ENCODE assay signal across 13 cellular contexts in the genomic region with DNA sequence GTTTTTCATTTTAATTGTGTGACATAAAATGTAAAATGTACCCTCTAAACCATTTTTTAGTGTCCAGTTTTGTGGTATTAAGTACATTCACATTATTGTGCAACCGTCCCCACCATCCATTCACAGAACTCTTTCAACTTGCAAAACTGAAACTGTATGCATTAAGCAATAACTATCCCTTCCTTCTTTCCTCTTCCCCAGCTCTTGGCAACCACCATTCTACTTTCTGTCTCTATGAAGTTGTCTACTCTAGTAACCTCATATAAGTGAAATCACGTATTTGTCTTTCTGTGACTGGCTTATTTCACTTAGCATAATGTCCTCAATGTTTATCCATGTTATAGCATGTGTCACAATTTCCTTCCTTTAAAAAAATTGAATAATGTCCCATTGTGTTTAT.
DNase-seq lines count a peak whose midpoint lies in the region; ATAC-seq and TF ChIP-seq lines count a peak whose summit lies in the region.
"Had no signal": no experiment of that assay in that cellular context is flagged by ENCODE, and none has a peak within 500 bp of the region (broad histone marks: within the 10 kb centered on the region; RNA-seq: fewer than 3 reads in every experiment).

No MANE protein-coding gene starts in this region.

- H3K9ac ChIP-seq in subcutaneous abdominal adipose tissue (ENCODE audit: low read length in 5 of 5), result no peak overlapping the region

- no peak overlapping the region for H3K4me3 ChIP-seq in subcutaneous abdominal adipose tissue (ENCODE audit: low read depth in 1 of 5, low read length in 5 of 5)
- H3K4me3 ChIP-seq: sigmoid colon had no signal

- H3K4me3 Mint-ChIP-seq in activated naive CD8-positive, alpha-beta T cell treated with anti-CD3 and anti-CD28 coated beads, Interleukin-2, amount 50 U/mL, for 24 hours, result no peak overlapping the region
- H3K4me3 Mint-ChIP-seq in activated naive CD8-positive, alpha-beta T cell treated with anti-CD3 and anti-CD28 coated beads for 36 hours, result no peak overlapping the region
- peak overlapping the region; percentile 2 for H3K4me3 Mint-ChIP-seq in T-helper 1 cell treated with Interleukin-12 subunit alpha and Interleukin-12 subunit beta and Interleukin-4 antibody, amounts not matched to agents 30 μg/mL and 1 μg/mL, for 36 hours
- H3K4me3 Mint-ChIP-seq: type B pancreatic cell had no signal

- H3K27ac Mint-ChIP-seq in activated naive CD8-positive, alpha-beta T cell treated with anti-CD3 and anti-CD28 coated beads, Interleukin-2, amount 50 U/mL, for 24 hours, result peak overlapping the region; percentile 6
- H3K27ac Mint-ChIP-seq in activated naive CD8-positive, alpha-beta T cell treated with anti-CD3 and anti-CD28 coated beads for 36 hours, result no peak overlapping the region
- H3K27ac Mint-ChIP-seq in T-helper 1 cell treated with Interleukin-12 subunit alpha and Interleukin-12 subunit beta and Interleukin-4 antibody, amounts not matched to agents 30 μg/mL and 1 μg/mL, for 36 hours, result peak overlapping the region; percentile 8
- H3K27ac Mint-ChIP-seq: type B pancreatic cell had no signal

- peaks cover 3% of the 10 kb centered on the region for H3K27me3 Mint-ChIP-seq in activated naive CD8-positive, alpha-beta T cell treated with anti-CD3 and anti-CD28 coated beads, Interleukin-2, amount 50 U/mL, for 24 hours
- H3K27me3 Mint-ChIP-seq in activated naive CD8-positive, alpha-beta T cell treated with anti-CD3 and anti-CD28 coated beads for 36 hours, result peaks cover 4% of the 10 kb centered on the region
- H3K27me3 Mint-ChIP-seq in T-helper 1 cell treated with Interleukin-12 subunit alpha and Interleukin-12 subunit beta and Interleukin-4 antibody, amounts not matched to agents 30 μg/mL and 1 μg/mL, for 36 hours (ENCODE audit: low read depth), result no peaks in the 10 kb centered on the region
- H3K27me3 Mint-ChIP-seq: type B pancreatic cell had no signal

- peaks cover 3% of the 10 kb centered on the region for H3K36me3 Mint-ChIP-seq in activated naive CD8-positive, alpha-beta T cell treated with anti-CD3 and anti-CD28 coated beads, Interleukin-2, amount 50 U/mL, for 24 hours (ENCODE audit: low read depth)
- no peaks in the 10 kb centered on the region for H3K36me3 Mint-ChIP-seq in activated naive CD8-positive, alpha-beta T cell treated with anti-CD3 and anti-CD28 coated beads for 36 hours
- H3K36me3 Mint-ChIP-seq in T-helper 1 cell treated with Interleukin-12 subunit alpha and Interleukin-12 subunit beta and Interleukin-4 antibody, amounts not matched to agents 30 μg/mL and 1 μg/mL, for 36 hours (ENCODE audit: low read depth), result peaks cover 43% of the 10 kb centered on the region

- no peak for ATAC-seq in activated naive CD8-positive, alpha-beta T cell treated with anti-CD3 and anti-CD28 coated beads, Interleukin-2, amount 50 U/mL, for 24 hours
- ATAC-seq in HG03135 (IDR thresholded peaks at IDR 0.05; ENCODE audit: unreplicated experiment), result peak; percentile 80
- ATAC-seq in SK-N-SH treated with all-trans-retinoic acid at 6 μM for 48 hours, result no peak
- no peak for ATAC-seq in HG02623 (IDR thresholded peaks at IDR 0.05; ENCODE audit: unreplicated experiment)

- peaks cover 13% of the 10 kb centered on the region for H3K4me1 Mint-ChIP-seq in activated naive CD8-positive, alpha-beta T cell treated with anti-CD3 and anti-CD28 coated beads, Interleukin-2, amount 50 U/mL, for 24 hours
- no peaks in the 10 kb centered on the region for H3K4me1 Mint-ChIP-seq in activated naive CD8-positive, alpha-beta T cell treated with anti-CD3 and anti-CD28 coated beads for 36 hours
- H3K4me1 Mint-ChIP-seq in T-helper 1 cell treated with Interleukin-12 subunit alpha and Interleukin-12 subunit beta and Interleukin-4 antibody, amounts not matched to agents 30 μg/mL and 1 μg/mL, for 36 hours (ENCODE audit: low read depth), result peaks cover 62% of the 10 kb centered on the region

- H3K36me3 ChIP-seq in subcutaneous abdominal adipose tissue (ENCODE audit: control insufficient read depth in 5 of 5, insufficient read depth in 5 of 5, low read length in 5 of 5), result peaks cover 0 to 19% (median 6%) of the 10 kb centered on the region in 5 donors
- H3K36me3 ChIP-seq: sigmoid colon had no signal

- H3K27ac ChIP-seq in subcutaneous abdominal adipose tissue (ENCODE audit: low read depth, low read length), result peak overlapping the region; percentile 93
- H3K27ac ChIP-seq: sigmoid colon had no signal

- peaks cover 3% of the 10 kb centered on the region for H3K9me3 Mint-ChIP-seq in activated naive CD8-positive, alpha-beta T cell treated with anti-CD3 and anti-CD28 coated beads, Interleukin-2, amount 50 U/mL, for 24 hours
- no peaks in the 10 kb centered on the region for H3K9me3 Mint-ChIP-seq in activated naive CD8-positive, alpha-beta T cell treated with anti-CD3 and anti-CD28 coated beads for 36 hours
- H3K9me3 Mint-ChIP-seq in T-helper 1 cell treated with Interleukin-12 subunit alpha and Interleukin-12 subunit beta and Interleukin-4 antibody, amounts not matched to agents 30 μg/mL and 1 μg/mL, for 36 hours, result peaks cover 5% of the 10 kb centered on the region
- H3K9me3 Mint-ChIP-seq: type B pancreatic cell had no signal

- H3K9me3 ChIP-seq in subcutaneous abdominal adipose tissue (ENCODE audit: control insufficient read depth in 5 of 5, low read length in 5 of 5), result no peaks in the 10 kb centered on the region
- H3K9me3 ChIP-seq: sigmoid colon had no signal

- DNase-seq in activated naive CD8-positive, alpha-beta T cell treated with anti-CD3 and anti-CD28 coated beads, Interleukin-2, amount 50 U/mL, for 24 hours, result no peak
- DNase-seq in activated naive CD8-positive, alpha-beta T cell treated with anti-CD3 and anti-CD28 coated beads for 36 hours, result no peak
- no peak for DNase-seq in germinal center (ENCODE audit: low spot score)
- DNase-seq: ACHN; activated effector memory CD4-positive, alpha-beta T cell treated with anti-CD3 and anti-CD28 coated beads, Interleukin-2, amount 50 U/mL, for 16 hours; GOT3; sigmoid colon had no signal

- peaks cover 11 to 66% (median 59%) of the 10 kb centered on the region in 5 donors for H3K4me1 ChIP-seq in subcutaneous abdominal adipose tissue (ENCODE audit: control insufficient read depth in 5 of 5, insufficient read depth in 5 of 5, low read length in 5 of 5)

- no peaks in the 10 kb centered on the region for H3K27me3 ChIP-seq in subcutaneous abdominal adipose tissue (ENCODE audit: control insufficient read depth in 5 of 5, insufficient read depth in 4 of 5, low read length in 5 of 5)
- H3K27me3 ChIP-seq: sigmoid colon had no signal

TF ChIP-seq in SK-N-SH treated with all-trans-retinoic acid at 6 μM for 48 hours, 23 proteins besides CTCF, POLR2A, EP300 and RAD21:
- TF ChIP-seq, protein P1, sequence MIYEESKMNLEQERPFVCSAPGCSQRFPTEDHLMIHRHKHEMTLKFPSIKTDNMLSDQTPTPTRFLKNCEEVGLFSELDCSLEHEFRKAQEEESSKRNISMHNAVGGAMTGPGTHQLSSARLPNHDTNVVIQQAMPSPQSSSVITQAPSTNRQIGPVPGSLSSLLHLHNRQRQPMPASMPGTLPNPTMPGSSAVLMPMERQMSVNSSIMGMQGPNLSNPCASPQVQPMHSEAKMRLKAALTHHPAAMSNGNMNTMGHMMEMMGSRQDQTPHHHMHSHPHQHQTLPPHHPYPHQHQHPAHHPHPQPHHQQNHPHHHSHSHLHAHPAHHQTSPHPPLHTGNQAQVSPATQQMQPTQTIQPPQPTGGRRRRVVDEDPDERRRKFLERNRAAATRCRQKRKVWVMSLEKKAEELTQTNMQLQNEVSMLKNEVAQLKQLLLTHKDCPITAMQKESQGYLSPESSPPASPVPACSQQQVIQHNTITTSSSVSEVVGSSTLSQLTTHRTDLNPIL (CRISPR knock-in tag; IDR thresholded peaks at IDR 0.05; ENCODE audit: low read depth), result no peak
- TF ChIP-seq ZFP3 (CRISPR knock-in tag; IDR thresholded peaks at IDR 0.05) (no peak), SNAI2 (CRISPR knock-in tag; IDR thresholded peaks at IDR 0.05) (no peak), OSR1 (CRISPR knock-in tag; IDR thresholded peaks at IDR 0.05) (no peak), TOX (CRISPR knock-in tag; IDR thresholded peaks at IDR 0.05; ENCODE audit: borderline replicate concordance) (no peak), ZC3H10 (CRISPR knock-in tag; IDR thresholded peaks at IDR 0.05) (no peak), CSRNP3 (CRISPR knock-in tag; IDR thresholded peaks at IDR 0.05) (no peak), ZNF8 (CRISPR knock-in tag; IDR thresholded peaks at IDR 0.05) (no peak), GLIS3 (CRISPR knock-in tag; IDR thresholded peaks at IDR 0.05) (no peak), ZFP30 (CRISPR knock-in tag; IDR thresholded peaks at IDR 0.05) (no peak), BACH2 (CRISPR knock-in tag; IDR thresholded peaks at IDR 0.05; ENCODE audit: borderline replicate concordance) (no peak), RARB (CRISPR knock-in tag; IDR thresholded peaks at IDR 0.05) (no peak), ESRRG (CRISPR knock-in tag; IDR thresholded peaks at IDR 0.05) (no peak)
- TF ChIP-seq, protein P2, sequence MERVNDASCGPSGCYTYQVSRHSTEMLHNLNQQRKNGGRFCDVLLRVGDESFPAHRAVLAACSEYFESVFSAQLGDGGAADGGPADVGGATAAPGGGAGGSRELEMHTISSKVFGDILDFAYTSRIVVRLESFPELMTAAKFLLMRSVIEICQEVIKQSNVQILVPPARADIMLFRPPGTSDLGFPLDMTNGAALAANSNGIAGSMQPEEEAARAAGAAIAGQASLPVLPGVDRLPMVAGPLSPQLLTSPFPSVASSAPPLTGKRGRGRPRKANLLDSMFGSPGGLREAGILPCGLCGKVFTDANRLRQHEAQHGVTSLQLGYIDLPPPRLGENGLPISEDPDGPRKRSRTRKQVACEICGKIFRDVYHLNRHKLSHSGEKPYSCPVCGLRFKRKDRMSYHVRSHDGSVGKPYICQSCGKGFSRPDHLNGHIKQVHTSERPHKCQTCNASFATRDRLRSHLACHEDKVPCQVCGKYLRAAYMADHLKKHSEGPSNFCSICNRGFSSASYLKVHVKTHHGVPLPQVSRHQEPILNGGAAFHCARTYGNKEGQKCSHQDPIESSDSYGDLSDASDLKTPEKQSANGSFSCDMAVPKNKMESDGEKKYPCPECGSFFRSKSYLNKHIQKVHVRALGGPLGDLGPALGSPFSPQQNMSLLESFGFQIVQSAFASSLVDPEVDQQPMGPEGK (CRISPR knock-in tag; IDR thresholded peaks at IDR 0.05; ENCODE audit: borderline replicate concordance), result no peak
